In genomic region chr7:73994023-73994422, GRCh38 we compare ENCODE assay signal across 16 cellular contexts. TPM values are rescaled to one million over a fixed set of nuclear protein-coding genes. Genes with fewer than 3 reads are reported as not detected.
DNase-seq lines count a peak whose midpoint lies in the region; ATAC-seq, FAIRE-seq and TF ChIP-seq lines count a peak whose summit lies in the region.
"Had no signal": no experiment of that assay in that cellular context is flagged by ENCODE, and none has a peak within 500 bp of the region (broad histone marks: within the 10 kb centered on the region; RNA-seq: fewer than 3 reads in every experiment).

No MANE protein-coding gene starts in this region.

- no peak overlapping the region for H2AK5ac ChIP-seq in H9 (ENCODE audit: insufficient read length, low read length)

- no peaks in the 10 kb centered on the region for H3K36me3 Mint-ChIP-seq in activated T-helper 17 cell treated with anti-CD3 and anti-CD28 coated beads, Interleukin-2, amount 50 U/mL, for 72 hours (ENCODE audit: low read depth)
- H3K36me3 Mint-ChIP-seq in H9 (ENCODE audit: insufficient read depth in 1 of 3, low read depth in 3 of 3): peaks cover 0 to 5% (median 4%) of the 10 kb centered on the region in 3 experiments; a peak in 4 of 7 replicates
- H3K36me3 Mint-ChIP-seq: CD4-positive, CD25-positive, alpha-beta regulatory T cell had no signal

- H3K4ac ChIP-seq in H9 (ENCODE audit: low read depth, low read length): no peak overlapping the region

- no peak for FAIRE-seq in HepG2 (lab: Jason Lieb, UNC)
- FAIRE-seq: H54, HTR-8/SVneo had no signal

- no peak overlapping the region for H4K5ac ChIP-seq in H9 (ENCODE audit: insufficient read length, low read depth, low read length)

- no peaks in the 10 kb centered on the region for H3K23me2 ChIP-seq in H9 (ENCODE audit: insufficient read length, low read depth, low read length, poor library complexity, severe bottlenecking)

- no peak overlapping the region for H3K4me2 ChIP-seq in HepG2 (ENCODE audit: low read depth, low read length)
- H3K4me2 ChIP-seq in H9 (ENCODE audit: insufficient read depth, insufficient read length, low read length): no peak overlapping the region
- H3K4me2 ChIP-seq: BLaER1 treated with 17β-estradiol and CSF1 and Interleukin-3, amounts not matched to agents 10 nM and 100 nM had no signal

- peaks cover 8% of the 10 kb centered on the region for H3K27me3 Mint-ChIP-seq in activated T-helper 17 cell treated with anti-CD3 and anti-CD28 coated beads, Interleukin-2, amount 50 U/mL, for 72 hours
- peaks cover 7% of the 10 kb centered on the region for H3K27me3 Mint-ChIP-seq in H9 (ENCODE audit: low read depth)
- H3K27me3 Mint-ChIP-seq: CD4-positive, CD25-positive, alpha-beta regulatory T cell had no signal

- BruUV-seq in HepG2 (replicated peaks; lab: Mats Ljungman, UMichigan): no TSS peak

- H3K4me3 Mint-ChIP-seq in activated T-helper 17 cell treated with anti-CD3 and anti-CD28 coated beads, Interleukin-2, amount 50 U/mL, for 72 hours: no peak overlapping the region
- H3K4me3 Mint-ChIP-seq in H9: no peak overlapping the region
- H3K4me3 Mint-ChIP-seq: CD4-positive, CD25-positive, alpha-beta regulatory T cell had no signal

- no peaks in the 10 kb centered on the region for H3K4me1 ChIP-seq in HepG2 (ENCODE audit: insufficient read depth, low read length)
- H3K4me1 ChIP-seq in right lobe of liver: no peaks in the 10 kb centered on the region
- peaks cover 4 to 19% of the 10 kb centered on the region in 2 donors for H3K4me1 ChIP-seq in mucosa of rectum (ENCODE audit: control insufficient read depth in 2 of 2, insufficient read depth in 2 of 2, low read length in 2 of 2)
- H3K4me1 ChIP-seq in transverse colon: peaks cover 11 to 32% (median 24%) of the 10 kb centered on the region in 4 donors
- H3K4me1 ChIP-seq in H9 (ENCODE audit: insufficient read depth, low read length): no peaks in the 10 kb centered on the region

- H2BK120ac ChIP-seq in H9 (ENCODE audit: low read depth, low read length, poor library complexity, severe bottlenecking): no peak overlapping the region

- H3T11ph ChIP-seq in H9 (ENCODE audit: low read length): no peak overlapping the region

- H3K27me3 ChIP-seq in HepG2 (ENCODE audit: control insufficient read depth in 1 of 2, insufficient read depth in 2 of 2, low read length in 2 of 2) (no peaks in the 10 kb centered on the region), right lobe of liver (no peaks in the 10 kb centered on the region), mucosa of rectum (ENCODE audit: control insufficient read depth in 2 of 2, insufficient read depth in 2 of 2, low read length in 2 of 2) (no peaks in the 10 kb centered on the region), transverse colon (no peaks in the 10 kb centered on the region), H9 (ENCODE audit: insufficient read depth, low read length) (no peaks in the 10 kb centered on the region)
- H3K27me3 ChIP-seq: BLaER1 treated with 17β-estradiol and CSF1 and Interleukin-3, amounts not matched to agents 10 nM and 100 nM had no signal

- H4K91ac ChIP-seq in H9 (ENCODE audit: insufficient read length, low read depth, low read length): no peak overlapping the region

- intact Hi-C loops in HepG2 (cut with micrococcal nuclease; ENCODE audit: unreplicated experiment) (no loop called here), right lobe of liver (cut with DNase I) (no loop called here), transverse colon (cut with DNase I; ENCODE audit: low total_unique reads) (no loop called here)

- H3K9me3 ChIP-seq in HepG2 (ENCODE audit: low read length): peaks cover 14% of the 10 kb centered on the region
- H3K9me3 ChIP-seq in right lobe of liver: no peaks in the 10 kb centered on the region
- H3K9me3 ChIP-seq in mucosa of rectum (ENCODE audit: control insufficient read depth in 2 of 2, low read length in 2 of 2): peaks cover 0 to 10% of the 10 kb centered on the region in 2 donors
- peaks cover 5 to 12% of the 10 kb centered on the region in 2 donors for H3K9me3 ChIP-seq in transverse colon
- peaks cover 8% of the 10 kb centered on the region for H3K9me3 ChIP-seq in H9 (ENCODE audit: control insufficient read depth, low read depth, low read length)

- H3K4me1 Mint-ChIP-seq in activated T-helper 17 cell treated with anti-CD3 and anti-CD28 coated beads, Interleukin-2, amount 50 U/mL, for 72 hours: no peaks in the 10 kb centered on the region
- H3K4me1 Mint-ChIP-seq in H9: peaks cover 0 to 2% of the 10 kb centered on the region in 2 experiments; a peak in 1 of 4 replicates
- H3K4me1 Mint-ChIP-seq: CD4-positive, CD25-positive, alpha-beta regulatory T cell had no signal

- H3K79me2 ChIP-seq in HepG2 (ENCODE audit: insufficient read depth, low read length): no peaks in the 10 kb centered on the region
- no peaks in the 10 kb centered on the region for H3K79me2 ChIP-seq in H9 (ENCODE audit: insufficient read depth, low read length)

- H3K27ac Mint-ChIP-seq in activated T-helper 17 cell treated with anti-CD3 and anti-CD28 coated beads, Interleukin-2, amount 50 U/mL, for 72 hours: no peak overlapping the region
- H3K27ac Mint-ChIP-seq in H9: no peak overlapping the region
- H3K27ac Mint-ChIP-seq: CD4-positive, CD25-positive, alpha-beta regulatory T cell had no signal

- H3K14ac ChIP-seq in H9 (ENCODE audit: insufficient read depth, low read length): no peak overlapping the region

- H3K18ac ChIP-seq in H9 (ENCODE audit: insufficient read length, low read depth, low read length): no peak overlapping the region

- no peak overlapping the region for H2BK20ac ChIP-seq in H9 (ENCODE audit: low read depth, low read length, poor library complexity, severe bottlenecking)

- CTCF ChIA-PET in HepG2 (lab: Yijun Ruan, JAX; ENCODE audit: low intra/inter-chr PET ratio, low total read pairs): no interaction called here

- TF ChIP-seq RAD21 in HepG2 (CRISPR knock-in tag; IDR thresholded peaks at IDR 0.05): no peak

- 60% methylated on average over 7 of the region's 7 CpGs for WGBS in HepG2 (ENCODE audit: low lambda C conversion rate)
- WGBS in right lobe of liver (ENCODE audit: insufficient coverage, low coverage, low lambda C conversion rate, missing lambda C conversion rate): 84% methylated on average over 7 of the region's 7 CpGs
- 44 to 79% methylated on average over 7 of the region's 7 CpGs for WGBS in transverse colon (ENCODE audit: low coverage in 1 of 2), 2 donors
- WGBS in H9 (ENCODE audit: extremely low coverage, insufficient read length, low lambda C conversion rate): no CpG with 5 or more reads among the region's 7 CpGs

- POLR2A ChIA-PET in HepG2 (lab: Yijun Ruan, JAX): no interaction called here

- TF ChIP-seq CTCF in HepG2 (CRISPR knock-in tag; IDR thresholded peaks at IDR 0.05) (no peak), right lobe of liver (IDR thresholded peaks at IDR 0.05) (no peak), coronary artery (IDR thresholded peaks at IDR 0.05) (no peak), transverse colon (IDR thresholded peaks at IDR 0.05) (no peak), H9 (conservative IDR thresholded peaks at IDR 0.05) (no peak)

- no peak overlapping the region for H2BK15ac ChIP-seq in H9 (ENCODE audit: low read depth, low read length)

- ATAC-seq in HepG2 (no peak), right lobe of liver (no peak), HG03520 (IDR thresholded peaks at IDR 0.05; ENCODE audit: unreplicated experiment) (no peak)
- no peak for ATAC-seq in activated T-helper 17 cell treated with anti-CD3 and anti-CD28 coated beads, Interleukin-2, amount 50 U/mL, for 72 hours (replicated peaks)

- H2BK12ac ChIP-seq in H9 (ENCODE audit: insufficient read length, low read depth, low read length): no peak overlapping the region

- no peak overlapping the region for H2BK5ac ChIP-seq in H9 (ENCODE audit: insufficient read length, low read length)

- no peaks in the 10 kb centered on the region for H4K20me1 ChIP-seq in HepG2 (ENCODE audit: insufficient read depth, low read length)
- H4K20me1 ChIP-seq in H9 (ENCODE audit: control insufficient read depth, insufficient read depth, insufficient read length): no peaks in the 10 kb centered on the region
- H4K20me1 ChIP-seq: BLaER1 treated with 17β-estradiol and CSF1 and Interleukin-3, amounts not matched to agents 10 nM and 100 nM had no signal

- no peak overlapping the region for H3K23ac ChIP-seq in H9 (ENCODE audit: insufficient read length, low read depth, low read length)

- no peak overlapping the region for H4K8ac ChIP-seq in H9 (replicated peaks; ENCODE audit: insufficient read length, low read depth, low read length)

- no peaks in the 10 kb centered on the region for H3K36me3 ChIP-seq in HepG2 (replicated peaks in 1 of 2; ENCODE audit: control insufficient read depth in 1 of 2, insufficient read depth in 2 of 2, low read length in 2 of 2)
- no peaks in the 10 kb centered on the region for H3K36me3 ChIP-seq in right lobe of liver
- H3K36me3 ChIP-seq in mucosa of rectum (ENCODE audit: control insufficient read depth in 2 of 2, insufficient read depth in 2 of 2, low read length in 2 of 2): no peaks in the 10 kb centered on the region
- no peaks in the 10 kb centered on the region for H3K36me3 ChIP-seq in transverse colon
- H3K36me3 ChIP-seq: BLaER1 treated with 17β-estradiol and CSF1 and Interleukin-3, amounts not matched to agents 10 nM and 100 nM had no signal

- no peak overlapping the region for H2AFZ ChIP-seq in HepG2 (ENCODE audit: low read length)
- no peak overlapping the region for H2AFZ ChIP-seq in H9 (ENCODE audit: low read length)
- H2AFZ ChIP-seq: GM23248 had no signal

- DNase-seq in HepG2 (ENCODE audit: low spot score): no peak
- no peak for DNase-seq in right lobe of liver
- DNase-seq in coronary artery (ENCODE audit: low spot score): no peak
- no peak for DNase-seq in transverse colon
- DNase-seq in H9: no peak
- DNase-seq: ACHN; CD4-positive, CD25-positive, alpha-beta regulatory T cell; DMS 273 treated with DMSO at 0.1 percent for 48 hours; GM23248 had no signal

- no peak overlapping the region for H3K27ac ChIP-seq in HepG2 (ENCODE audit: extremely low read length, insufficient read depth, low read length)
- no peak overlapping the region for H3K27ac ChIP-seq in right lobe of liver
- peak overlapping the region; percentile 20 to 96 for H3K27ac ChIP-seq in coronary artery
- H3K27ac ChIP-seq in mucosa of rectum (ENCODE audit: low read depth in 2 of 2, low read length in 2 of 2): peak overlapping the region; percentile 39 to 65
- peak overlapping the region; percentile 8 to 66 (median 44) for H3K27ac ChIP-seq in transverse colon
- no peak overlapping the region for H3K27ac ChIP-seq in H9 (ENCODE audit: insufficient read length, low read depth, low read length)
- H3K27ac ChIP-seq: 22Rv1; BLaER1 treated with 17β-estradiol and CSF1 and Interleukin-3, amounts not matched to agents 10 nM and 100 nM had no signal

- H3K56ac ChIP-seq in H9 (ENCODE audit: insufficient read length, low read depth, low read length): no peak overlapping the region

- no peak overlapping the region for H3K4me3 ChIP-seq in HepG2 (replicated peaks in 1 of 3; ENCODE audit: insufficient read depth in 1 of 3, low read depth in 2 of 3, low read length in 3 of 3)
- no peak overlapping the region for H3K4me3 ChIP-seq in right lobe of liver
- H3K4me3 ChIP-seq in coronary artery: no peak overlapping the region
- H3K4me3 ChIP-seq in mucosa of rectum (ENCODE audit: low read length in 2 of 2): no peak overlapping the region
- no peak overlapping the region for H3K4me3 ChIP-seq in transverse colon
- H3K4me3 ChIP-seq: BLaER1 treated with 17β-estradiol and CSF1 and Interleukin-3, amounts not matched to agents 10 nM and 100 nM; GM23248 had no signal

- no peaks in the 10 kb centered on the region for H3K79me1 ChIP-seq in H9 (ENCODE audit: insufficient read depth, low read depth, low read length, poor library complexity, severe bottlenecking)

- peaks cover 10% of the 10 kb centered on the region for H3K9me3 Mint-ChIP-seq in activated T-helper 17 cell treated with anti-CD3 and anti-CD28 coated beads, Interleukin-2, amount 50 U/mL, for 72 hours
- H3K9me3 Mint-ChIP-seq in H9: peaks cover 10 to 19% of the 10 kb centered on the region in 2 experiments

- in situ Hi-C loops in HepG2 (cut with HindIII; ENCODE audit: extremely low pct_ligation_motif_present, low pct_unique_long_range_greater_than_20kb) (no loop called here), transverse colon (cut with MboI; ENCODE audit: low pct_ligation_motif_present in 1 of 4, low pct_unique_long_range_greater_than_20kb in 1 of 4, low sequenced_read_pairs in 3 of 4) (no loop called here)

- TF ChIP-seq EP300 in HepG2 (IDR thresholded peaks at IDR 0.05; ENCODE audit: low read depth in 2 of 2, low read length in 2 of 2) (no peak), HepG2 (CRISPR knock-in tag; IDR thresholded peaks at IDR 0.05; ENCODE audit: borderline replicate concordance) (no peak), transverse colon (IDR thresholded peaks at IDR 0.05; ENCODE audit: low read depth) (no peak)

- no peak for TF ChIP-seq POLR2A in HepG2 (IDR thresholded peaks at IDR 0.05; ENCODE audit: insufficient read depth in 1 of 2, low read depth in 2 of 2, low read length in 2 of 2)
- no peak for TF ChIP-seq POLR2A in right lobe of liver (IDR thresholded peaks at IDR 0.05)
- no peak for TF ChIP-seq POLR2A in transverse colon (IDR thresholded peaks at IDR 0.05)

- H3K9ac ChIP-seq in HepG2 (ENCODE audit: insufficient read depth, low read depth, low read length): no peak overlapping the region
- no peak overlapping the region for H3K9ac ChIP-seq in mucosa of rectum (ENCODE audit: low read depth in 1 of 2, low read length in 2 of 2)
- H3K9ac ChIP-seq in H9 (ENCODE audit: extremely low read depth, insufficient read length, low read length): no peak overlapping the region
- H3K9ac ChIP-seq: BLaER1 treated with 17β-estradiol and CSF1 and Interleukin-3, amounts not matched to agents 10 nM and 100 nM; GM23248 had no signal

RNA-seq across cellular contexts. Expression of gene ELN, which starts 34.0 kb away (rescaled TPM):
- total RNA-seq in HepG2 (2016; rRNA removed; fragmentation: Illumina TruSeq; extraction: Trizol) (0.08 and 0.15 TPM in 2 replicates), right lobe of liver (10 to 100 TPM in 1 of 6 experiments, 1 to 10 TPM in 5; 3.0 to 11.7 (median 5.3) TPM), transverse colon (100 to 1,000 TPM in 1 of 4 donors, 10 to 100 TPM in 2, 1 to 10 TPM in 1; 8.4 to 147 (median 25.8) TPM), H9 (2021) (0.37 and 0.55 TPM in 2 replicates)
- total RNA-seq in HepG2 (2016; cell fraction: cytosol; rRNA removed; fragmentation: Illumina TruSeq; extraction: Trizol; ENCODE audit: low read depth): not detected in 2 replicates
- total RNA-seq in HepG2 (2016; cell fraction: insoluble cytoplasmic fraction; rRNA removed; fragmentation: Illumina TruSeq; extraction: Trizol): 0.12 and 0.15 TPM in 2 replicates
- total RNA-seq in HepG2 (2016; cell fraction: membrane; rRNA removed; fragmentation: Illumina TruSeq; extraction: Trizol): 0.10 TPM in 1 of 2 replicates, not detected in the other
- total RNA-seq in HepG2 (2016; cell fraction: nucleus; rRNA removed; fragmentation: Illumina TruSeq; extraction: Trizol): not detected in 2 replicates
- polyA plus RNA-seq in HepG2 (2011; rRNA removed): 0.37 and 0.46 TPM in 2 replicates
- 0.28 and 0.43 TPM in 2 replicates for polyA plus RNA-seq in HepG2 (2011; cell fraction: cytosol; rRNA removed)
- polyA plus RNA-seq in HepG2 (2011; cell fraction: nucleus; rRNA removed): 0.21 and 0.71 TPM in 2 replicates
- polyA plus RNA-seq in HepG2 (2012): 0.24 and 0.31 TPM in 2 replicates
- polyA plus RNA-seq in HepG2 (2016; cell fraction: cytosol; fragmentation: Illumina TruSeq; extraction: Trizol; ENCODE audit: low read depth): 0.03 and 0.06 TPM in 2 replicates
- polyA plus RNA-seq in HepG2 (2016; cell fraction: insoluble cytoplasmic fraction; fragmentation: Illumina TruSeq; extraction: Trizol; ENCODE audit: low read depth): 0.22 and 0.34 TPM in 2 replicates
- polyA plus RNA-seq in HepG2 (2016; cell fraction: membrane; fragmentation: Illumina TruSeq; extraction: Trizol; ENCODE audit: low read depth): 0.05 and 0.07 TPM in 2 replicates
- polyA plus RNA-seq in HepG2 (2016; cell fraction: nucleus; fragmentation: Illumina TruSeq; extraction: Trizol; ENCODE audit: insufficient read depth, low read depth): 0.33 TPM in 2 replicates
- 0.05 and 0.12 TPM in 2 replicates for polyA minus RNA-seq in HepG2 (2011; rRNA and poly(A)+ RNA removed; ENCODE audit: low replicate concordance)
- polyA minus RNA-seq in HepG2 (2011; cell fraction: cytosol; rRNA and poly(A)+ RNA removed): 0.62 TPM in 1 of 2 replicates, not detected in the other
- polyA minus RNA-seq in HepG2 (2011; cell fraction: nucleus; rRNA and poly(A)+ RNA removed): not detected in 2 replicates
- total RNA-seq in activated T-helper 17 cell treated with anti-CD3 and anti-CD28 coated beads, Interleukin-2, amount 50 U/mL, for 72 hours: not detected
- polyA plus RNA-seq: CD4-positive, CD25-positive, alpha-beta regulatory T cell had no signal

Comparison
In these comparisons a context has a peak if more than half of its experiments do, and no peak if none do; other contexts are left out.
1. H3K27ac ChIP-seq: peak in coronary artery (2 of 2), mucosa of rectum (2 of 2) and transverse colon (4 of 4); none in HepG2 (single experiment), right lobe of liver (0 of 3) and H9 (single experiment).